Comparison of ENCODE assay signal across 9 cellular contexts in the genomic region with DNA sequence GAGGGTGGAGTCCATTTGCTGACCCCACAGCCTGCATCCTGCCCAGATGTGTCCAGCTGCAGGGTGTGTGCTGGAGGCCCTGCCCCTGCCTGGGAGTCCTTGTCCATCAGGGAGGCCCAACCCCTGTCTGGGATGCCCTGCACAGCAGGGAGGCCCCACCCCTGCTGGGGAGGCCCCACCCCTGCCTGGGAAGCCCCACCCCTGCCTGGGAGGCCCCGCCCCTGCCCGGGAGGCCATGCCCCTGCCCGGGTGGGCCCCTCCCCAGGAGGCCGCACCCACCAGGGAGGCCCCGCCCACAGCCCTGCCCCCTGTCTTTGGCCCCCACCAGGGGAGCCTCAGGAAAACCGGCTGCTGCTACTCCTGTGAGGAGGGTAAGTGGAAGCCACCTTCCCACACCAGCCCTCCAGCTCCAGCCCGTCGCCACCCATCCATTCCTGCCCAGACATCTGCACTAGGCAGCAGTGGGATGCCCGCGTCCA. TPM values are rescaled to one million over a fixed set of nuclear protein-coding genes. Genes with fewer than 3 reads are reported as not detected.
DNase-seq lines count a peak whose midpoint lies in the region; ATAC-seq and TF ChIP-seq lines count a peak whose summit lies in the region.
"Had no signal": no experiment of that assay in that cellular context is flagged by ENCODE, and none has a peak within 500 bp of the region (broad histone marks: within the 10 kb centered on the region; RNA-seq: fewer than 3 reads in every experiment).

No MANE protein-coding gene starts in this region.

- peak; percentile 32 to 40 for ATAC-seq in activated T-cell treated with anti-CD3 and anti-CD28 coated beads, Interleukin-2, amount 50 U/mL, for 72 hours (replicated peaks in 1 of 2)
- peak; percentile 74 for ATAC-seq in mucosa of descending colon
- ATAC-seq in HG03025 (IDR thresholded peaks at IDR 0.05; ENCODE audit: low FRiP score, unreplicated experiment), result no peak

- TF ChIP-seq CTCF in mucosa of descending colon (IDR thresholded peaks at IDR 0.05), result no peak
- no peak for TF ChIP-seq CTCF in coronary artery (IDR thresholded peaks at IDR 0.05)

- DNase-seq in COLO829 (ENCODE audit: low spot score), result peak; percentile 71
- peak; percentile 39 for DNase-seq in NCI-H2196 (lab: John Stamatoyannopoulos, UW; ENCODE audit: unreplicated experiment)
- peak; percentile 41 to 62 for DNase-seq in activated T-cell treated with anti-CD3 and anti-CD28 coated beads, Interleukin-2, amount 50 U/mL, for 72 hours
- DNase-seq in mucosa of descending colon, result peak; percentile 72 to 91 (median 82)
- no peak for DNase-seq in D341Med (ENCODE audit: low spot score)
- no peak for DNase-seq in coronary artery (ENCODE audit: low spot score)
- no peak for DNase-seq in T1000 (lab: John Stamatoyannopoulos, UW)
- DNase-seq: heart right ventricle had no signal

- no peaks in the 10 kb centered on the region for H3K9me3 ChIP-seq in mucosa of descending colon
- H3K9me3 ChIP-seq: heart right ventricle had no signal

- peaks cover 8% of the 10 kb centered on the region in 2 donors for H3K36me3 Mint-ChIP-seq in activated T-cell treated with anti-CD3 and anti-CD28 coated beads, Interleukin-2, amount 50 U/mL, for 72 hours (ENCODE audit: insufficient read depth in 2 of 2)

- H3K27me3 Mint-ChIP-seq in activated T-cell treated with anti-CD3 and anti-CD28 coated beads, Interleukin-2, amount 50 U/mL, for 72 hours (ENCODE audit: low read depth), result no peaks in the 10 kb centered on the region

- no peak overlapping the region for H3K27ac Mint-ChIP-seq in activated T-cell treated with anti-CD3 and anti-CD28 coated beads, Interleukin-2, amount 50 U/mL, for 72 hours

- H3K4me3 ChIP-seq in mucosa of descending colon (no peak overlapping the region), coronary artery (no peak overlapping the region)
- H3K4me3 ChIP-seq: heart right ventricle had no signal

- H3K4me3 Mint-ChIP-seq in activated T-cell treated with anti-CD3 and anti-CD28 coated beads, Interleukin-2, amount 50 U/mL, for 72 hours, result no peak overlapping the region

- peaks cover 6 to 7% of the 10 kb centered on the region in 2 donors for H3K9me3 Mint-ChIP-seq in activated T-cell treated with anti-CD3 and anti-CD28 coated beads, Interleukin-2, amount 50 U/mL, for 72 hours

- peaks cover 17% of the 10 kb centered on the region for H3K4me1 ChIP-seq in mucosa of descending colon (ENCODE audit: low read depth)

- H3K4me1 Mint-ChIP-seq in activated T-cell treated with anti-CD3 and anti-CD28 coated beads, Interleukin-2, amount 50 U/mL, for 72 hours (ENCODE audit: low read depth), result peaks cover 7% of the 10 kb centered on the region

- intact Hi-C loops in mucosa of descending colon (cut with DNase I, micrococcal nuclease), result no loop called here

- no peaks in the 10 kb centered on the region for H3K36me3 ChIP-seq in mucosa of descending colon (ENCODE audit: low read depth)
- H3K36me3 ChIP-seq: heart right ventricle had no signal

- H3K27ac ChIP-seq in coronary artery, result no peak overlapping the region
- H3K27ac ChIP-seq: heart right ventricle had no signal

RNA-seq across cellular contexts. Expression of a gene that starts 37.2 kb away (rescaled TPM):
- total RNA-seq in activated T-cell treated with anti-CD3 and anti-CD28 coated beads, Interleukin-2, amount 50 U/mL, for 72 hours, result not detected
- 100 to 1,000 TPM; 133 to 431 (median 135) TPM for total RNA-seq in mucosa of descending colon
- total RNA-seq: heart right ventricle had no signal

RNA-seq across cellular contexts. Expression of a gene that starts 49.4 kb away (rescaled TPM):
- 10 to 100 TPM; 32.9 to 34.1 TPM for total RNA-seq in activated T-cell treated with anti-CD3 and anti-CD28 coated beads, Interleukin-2, amount 50 U/mL, for 72 hours
- 10 to 100 TPM; 62.4 to 65.4 (median 62.5) TPM for total RNA-seq in mucosa of descending colon

Comparison
In these comparisons a context has a peak if more than half of its experiments do, and no peak if none do; other contexts are left out.
1. DNase-seq: peak in COLO829 (single experiment), NCI-H2196 (single experiment), activated T-cell treated with anti-CD3 and anti-CD28 coated beads, Interleukin-2, amount 50 U/mL, for 72 hours (2 of 2) and mucosa of descending colon (3 of 3); none in D341Med (single experiment), coronary artery (single experiment) and T1000 (single experiment).
2. RNA of a gene that starts 37.2 kb away (total RNA-seq): 133 to 431 TPM in mucosa of descending colon; not detected in activated T-cell treated with anti-CD3 and anti-CD28 coated beads, Interleukin-2, amount 50 U/mL, for 72 hours; every median in the first group is over 100 times any median in the second.